In genomic region chr11:60345489-60345888, GRCh38 we compare ENCODE assay signal across 8 cellular contexts. TPM values are rescaled to one million over a fixed set of nuclear protein-coding genes. Genes with fewer than 3 reads are reported as not detected.
DNase-seq lines count a peak whose midpoint lies in the region; ATAC-seq, FAIRE-seq and TF ChIP-seq lines count a peak whose summit lies in the region.

No MANE protein-coding gene starts in this region.

- peaks cover 2% of the 10 kb centered on the region for H3K27me3 Mint-ChIP-seq in GM23338 (ENCODE audit: insufficient read depth, low read depth, poor library complexity)

- DNase-seq in DMS53 treated with DMSO at 0.1 percent for 48 hours (lab: John Stamatoyannopoulos, UW; ENCODE audit: unreplicated experiment): peak; percentile 6
- DNase-seq in GM23338 (ENCODE audit: low spot score): peak; percentile 69
- peak; percentile 13 for DNase-seq in SW480 (ENCODE audit: low spot score)
- no peak for DNase-seq in NCI-H2227 treated with DMSO at 0.1 percent for 48 hours (lab: John Stamatoyannopoulos, UW)
- DNase-seq in retina: no peak
- DNase-seq in RCC 7860 (ENCODE audit: low spot score): no peak
- no peak for DNase-seq in GM19238 (ENCODE audit: insufficient read length, low spot score)

- TF ChIP-seq CTCF in GM23338 (conservative IDR thresholded peaks at IDR 0.05; ENCODE audit: low read depth in 2 of 2) (peak; percentile 83 to 84), liver (IDR thresholded peaks at IDR 0.05; ENCODE audit: low read depth, low read length, missing input control) (peak; percentile 39)

- no peak overlapping the region for H3K27ac Mint-ChIP-seq in GM23338

- no peaks in the 10 kb centered on the region for H3F3A ChIP-seq in GM23338 (replicated peaks; ENCODE audit: low read depth)

- 0 out of 3 replicates have a peak, but pooled peaks cover 4% of the 10 kb centered on the region for H3K36me3 Mint-ChIP-seq in GM23338 (ENCODE audit: low read depth)

- H3K4me3 ChIP-seq in GM23338 (no peak overlapping the region), liver (ENCODE audit: low read depth in 1 of 3, low read length in 3 of 3) (no peak overlapping the region)

- H3K9me3 ChIP-seq in liver (ENCODE audit: control insufficient read depth in 4 of 4, low read length in 3 of 4): no peaks in the 10 kb centered on the region

- no peaks in the 10 kb centered on the region for H3K79me2 ChIP-seq in GM23338 (replicated peaks; ENCODE audit: insufficient read depth)

- no peak overlapping the region for H3K9ac ChIP-seq in liver (ENCODE audit: low read depth in 1 of 2, low read length in 2 of 2)

- peaks cover 3% of the 10 kb centered on the region; the same call in 1 of the 3 replicates for H3K4me1 Mint-ChIP-seq in GM23338

- H3K4me1 ChIP-seq in GM23338 (ENCODE audit: insufficient read depth): no peaks in the 10 kb centered on the region
- no peaks in the 10 kb centered on the region for H3K4me1 ChIP-seq in liver (ENCODE audit: control insufficient read depth in 4 of 4, insufficient read depth in 4 of 4, low read length in 3 of 4)

- H3K27ac ChIP-seq in GM23338 (ENCODE audit: low read depth): no peak overlapping the region
- no peak overlapping the region for H3K27ac ChIP-seq in liver (ENCODE audit: low read depth in 1 of 2, low read length in 2 of 2)

- peak; percentile 90 for ATAC-seq in GM23338

- no peak overlapping the region for H3K4me3 Mint-ChIP-seq in GM23338

- no peaks in the 10 kb centered on the region for H3K36me3 ChIP-seq in GM23338 (ENCODE audit: insufficient read depth)
- no peaks in the 10 kb centered on the region for H3K36me3 ChIP-seq in liver (ENCODE audit: control insufficient read depth in 4 of 4, insufficient read depth in 3 of 4, low read depth in 1 of 4, low read length in 3 of 4)

- peak; percentile 27 to 36 for TF ChIP-seq RAD21 in liver (IDR thresholded peaks at IDR 0.05)

- H3K4me2 ChIP-seq in GM23338: no peak overlapping the region

- no peaks in the 10 kb centered on the region for H3K27me3 ChIP-seq in GM23338 (ENCODE audit: insufficient read depth)
- peaks cover 0 to 3% (median 1%) of the 10 kb centered on the region in 4 donors for H3K27me3 ChIP-seq in liver (ENCODE audit: control insufficient read depth in 4 of 4, insufficient read depth in 4 of 4, low read length in 3 of 4)

- peaks cover 7% of the 10 kb centered on the region; the same call in 1 of the 2 replicates for H3K9me2 ChIP-seq in GM23338 (ENCODE audit: insufficient read depth)

- peaks cover 9% of the 10 kb centered on the region for H3K9me3 Mint-ChIP-seq in GM23338

- no peaks in the 10 kb centered on the region for H4K20me1 ChIP-seq in GM23338 (replicated peaks; ENCODE audit: insufficient read depth)

- H2AFZ ChIP-seq in GM23338: no peak overlapping the region; the same call in 1 of the 2 replicates

- no peak for FAIRE-seq in RCC 7860 (lab: Jason Lieb, UNC)

TF ChIP-seq in GM23338, 12 proteins besides CTCF, POLR2A, EP300 and RAD21:
- no peak for TF ChIP-seq POLR2AphosphoS5 (IDR thresholded peaks at IDR 0.05; ENCODE audit: low read depth)
- TF ChIP-seq NANOG (IDR thresholded peaks at IDR 0.05; ENCODE audit: borderline replicate concordance): no peak

TF ChIP-seq in liver, 16 proteins besides CTCF, POLR2A, EP300 and RAD21:
- TF ChIP-seq YY1 (IDR thresholded peaks at IDR 0.05): no peak
- no peak for TF ChIP-seq GABPA (IDR thresholded peaks at IDR 0.05 in 1 of 2, conservative IDR thresholded peaks at IDR 0.05 in 1 of 2)
- no peak for TF ChIP-seq FOXA1 (IDR thresholded peaks at IDR 0.05)
- no peak for TF ChIP-seq EGR1 (IDR thresholded peaks at IDR 0.05; ENCODE audit: low read depth in 2 of 2)
TF ChIP-seq in liver: peak in this region for 0.

RNA-seq across cellular contexts. Expression of gene MS4A6E, which starts 18.4 kb away (rescaled TPM):
- total RNA-seq in GM23338 (2014; rRNA removed; shearing (Covaris generic)): not detected in 2 replicates
- not detected in 2 replicates for polyA plus RNA-seq in GM23338 (2016; fragmentation: Nextera tagmentation; extraction: Ambion mirVana)
- total RNA-seq in liver: under 1 TPM in 1 of 2 donors, not detected in 1; 0.75 TPM
- polyA plus RNA-seq in liver: under 1 TPM in 1 of 2 donors, not detected in 1; 0.22 TPM

RNA-seq across cellular contexts. Expression of gene MS4A7, which starts 32.8 kb away (rescaled TPM):
- total RNA-seq in GM23338 (2014; rRNA removed; shearing (Covaris generic)): 0.07 TPM in 1 of 2 replicates, not detected in the other
- polyA plus RNA-seq in GM23338 (2016; fragmentation: Nextera tagmentation; extraction: Ambion mirVana) (not detected in 2 replicates), liver (10 to 100 TPM; 16.3 to 25.1 TPM)
- total RNA-seq in liver: 10 to 100 TPM; 32.0 to 50.0 TPM

RNA-seq across cellular contexts. Expression of gene MS4A14, which starts 50.8 kb away (rescaled TPM):
- total RNA-seq in GM23338 (2014; rRNA removed; shearing (Covaris generic)): not detected in 2 replicates
- polyA plus RNA-seq in GM23338 (2016; fragmentation: Nextera tagmentation; extraction: Ambion mirVana): not detected in 2 replicates
- total RNA-seq in liver: 1 to 10 TPM in 1 of 2 donors, under 1 TPM in 1; 0.19 to 1.1 TPM
- under 1 TPM; 0.06 to 0.17 TPM for polyA plus RNA-seq in liver

Comparison
In these comparisons a context has a peak if more than half of its experiments do, and no peak if none do; other contexts are left out.
1. DNase-seq: peak in DMS53 treated with DMSO at 0.1 percent for 48 hours (single experiment), GM23338 (single experiment) and SW480 (single experiment); none in NCI-H2227 treated with DMSO at 0.1 percent for 48 hours (single experiment), retina (single experiment), RCC 7860 (single experiment) and GM19238 (single experiment).
2. RNA of gene MS4A7, which starts 32.8 kb away (total RNA-seq): 32.0 to 50.0 TPM in liver; 0.07 TPM in GM23338; every median in the first group is over 10 times any median in the second.